Comparison of ENCODE assay signal across 9 cellular contexts in the genomic region with DNA sequence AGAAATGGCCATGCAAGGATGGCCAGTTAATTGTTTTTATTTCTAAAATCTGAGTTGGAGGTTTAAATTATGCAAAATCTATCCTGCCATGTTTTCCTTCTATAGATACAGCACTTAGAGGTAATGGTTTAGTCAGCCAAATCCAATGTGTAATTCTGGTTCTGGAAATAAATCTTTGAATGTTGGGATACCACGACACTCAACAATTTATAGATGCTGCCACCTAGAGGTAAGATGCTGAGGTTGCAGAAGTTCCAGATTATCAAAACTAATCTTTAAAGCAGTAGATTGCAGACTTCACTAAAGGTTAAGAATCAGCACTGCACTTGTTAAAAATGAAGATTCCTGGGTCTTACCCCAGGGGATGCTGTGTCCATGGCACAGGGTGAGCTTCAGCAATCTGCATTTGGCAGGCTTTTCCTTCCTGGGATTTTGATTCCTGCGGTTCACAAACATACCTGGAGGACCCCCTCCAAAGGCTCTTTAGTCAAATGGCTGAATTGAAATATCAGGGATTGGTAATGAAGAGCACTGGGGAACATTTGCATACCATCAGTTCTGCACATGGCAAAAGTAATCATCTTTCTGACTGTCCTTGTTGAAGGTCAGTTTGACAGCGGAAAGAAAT. TPM values are rescaled to one million over a fixed set of nuclear protein-coding genes. Genes with fewer than 3 reads are reported as not detected.
A peak's percentile ranks its signal among the peaks of the same experiment; 100 is the strongest.
DNase-seq lines count a peak whose midpoint lies in the region; ATAC-seq and TF ChIP-seq lines count a peak whose summit lies in the region.
"Had no signal": no experiment of that assay in that cellular context is flagged by ENCODE, and none has a peak within 500 bp of the region (broad histone marks: within the 10 kb centered on the region; RNA-seq: fewer than 3 reads in every experiment).

No MANE protein-coding gene starts in this region.

- H3K79me2 ChIP-seq in SU-DHL-6 (ENCODE audit: insufficient read depth, low read length), result no peaks in the 10 kb centered on the region

- no peak overlapping the region for H3K4me2 ChIP-seq in SU-DHL-6 (ENCODE audit: low read depth, low read length, poor library complexity, severe bottlenecking)

- H3K27me3 ChIP-seq in SU-DHL-6 (ENCODE audit: low read length), result no peaks in the 10 kb centered on the region

- H3K27me3 Mint-ChIP-seq in activated CD8-positive, alpha-beta memory T cell treated with anti-CD3 and anti-CD28 coated beads, Interleukin-2, amount 10 ng/mL, durations not matched to agents 7 days and 5 days, result no peaks in the 10 kb centered on the region

- H3K9me2 ChIP-seq in SU-DHL-6 (replicated peaks; ENCODE audit: insufficient read depth, low read length), result no peaks in the 10 kb centered on the region

- H3K9me3 Mint-ChIP-seq in activated CD8-positive, alpha-beta memory T cell treated with anti-CD3 and anti-CD28 coated beads, Interleukin-2, amount 10 ng/mL, durations not matched to agents 7 days and 5 days (ENCODE audit: low read depth), result no peaks in the 10 kb centered on the region

- H3K4me3 Mint-ChIP-seq in activated CD8-positive, alpha-beta memory T cell treated with anti-CD3 and anti-CD28 coated beads, Interleukin-2, amount 10 ng/mL, durations not matched to agents 7 days and 5 days, result no peak overlapping the region
- H3K4me3 Mint-ChIP-seq: naive B cell had no signal

- H3K9me3 ChIP-seq in SU-DHL-6 (ENCODE audit: insufficient read depth, low read length), result no peaks in the 10 kb centered on the region

- no peaks in the 10 kb centered on the region for H3K4me1 Mint-ChIP-seq in activated CD8-positive, alpha-beta memory T cell treated with anti-CD3 and anti-CD28 coated beads, Interleukin-2, amount 10 ng/mL, durations not matched to agents 7 days and 5 days
- H3K4me1 Mint-ChIP-seq: naive B cell had no signal

- H3K9ac ChIP-seq in SU-DHL-6 (ENCODE audit: low read length), result no peak overlapping the region

- CTCF ChIA-PET in activated CD8-positive, alpha-beta memory T cell treated with anti-CD3 and anti-CD28 coated beads, Interleukin-2, amount 10 ng/mL, durations not matched to agents 7 days and 5 days (lab: Charles Lee), result interaction anchor here (1.2 to 1.8 kb wide), 4 partner anchors 67 to 506 kb away, joined by 3 to 5 read pairs (median 4); no protein-coding TSS in a partner anchor

- H3F3A ChIP-seq in SU-DHL-6 (ENCODE audit: insufficient read depth), result no peaks in the 10 kb centered on the region

- no peaks in the 10 kb centered on the region for H3K36me3 ChIP-seq in SU-DHL-6 (ENCODE audit: low read length)

- peak; percentile 85 for TF ChIP-seq CTCF in SU-DHL-6 (IDR thresholded peaks at IDR 0.05; ENCODE audit: insufficient read depth, low read length, poor library complexity, severe bottlenecking)

- H2AFZ ChIP-seq in SU-DHL-6 (ENCODE audit: low read depth, low read length, severe bottlenecking), result no peak overlapping the region

- no peak overlapping the region for H3K27ac Mint-ChIP-seq in activated CD8-positive, alpha-beta memory T cell treated with anti-CD3 and anti-CD28 coated beads, Interleukin-2, amount 10 ng/mL, durations not matched to agents 7 days and 5 days
- H3K27ac Mint-ChIP-seq: naive B cell had no signal

- H3K27ac ChIP-seq in SU-DHL-6 (ENCODE audit: low read depth, low read length), result no peak overlapping the region

- H3K4me3 ChIP-seq in SU-DHL-6 (ENCODE audit: insufficient read depth, low read length, poor library complexity, severe bottlenecking), result no peak overlapping the region

- peak; percentile 18 for DNase-seq in DMS153 treated with DMSO at 0.1 percent for 48 hours (lab: John Stamatoyannopoulos, UW; ENCODE audit: unreplicated experiment)
- no peak for DNase-seq in DMS153 (lab: John Stamatoyannopoulos, UW)
- peak; percentile 77 for DNase-seq in inferior parietal cortex (ENCODE audit: extremely low spot score)
- no peak for DNase-seq in activated CD8-positive, alpha-beta memory T cell treated with anti-CD3 and anti-CD28 coated beads, Interleukin-2, amount 10 ng/mL, durations not matched to agents 7 days and 5 days
- DNase-seq: naive B cell had no signal

- H3K36me3 Mint-ChIP-seq in activated CD8-positive, alpha-beta memory T cell treated with anti-CD3 and anti-CD28 coated beads, Interleukin-2, amount 10 ng/mL, durations not matched to agents 7 days and 5 days, result no peaks in the 10 kb centered on the region

- ATAC-seq in HG03159 (IDR thresholded peaks at IDR 0.05; ENCODE audit: unreplicated experiment) (peak; percentile 73), HG02588 (IDR thresholded peaks at IDR 0.05; ENCODE audit: unreplicated experiment) (no peak), GM19324 (IDR thresholded peaks at IDR 0.05; ENCODE audit: low FRiP score, unreplicated experiment) (no peak)
- no peak for ATAC-seq in activated CD8-positive, alpha-beta memory T cell treated with anti-CD3 and anti-CD28 coated beads, Interleukin-2, amount 10 ng/mL, durations not matched to agents 7 days and 5 days

- H4K20me1 ChIP-seq in SU-DHL-6 (ENCODE audit: low read depth, low read length), result no peaks in the 10 kb centered on the region

RNA-seq across cellular contexts. Expression of a gene that starts 53.4 kb away (rescaled TPM):
- not detected for total RNA-seq in activated CD8-positive, alpha-beta memory T cell treated with anti-CD3 and anti-CD28 coated beads, Interleukin-2, amount 10 ng/mL, durations not matched to agents 7 days and 5 days

Comparison
In these comparisons a context has a peak if more than half of its experiments do, and no peak if none do; other contexts are left out.
1. DNase-seq: peak in DMS153 treated with DMSO at 0.1 percent for 48 hours (single experiment) and inferior parietal cortex (single experiment); none in DMS153 (single experiment) and activated CD8-positive, alpha-beta memory T cell treated with anti-CD3 and anti-CD28 coated beads, Interleukin-2, amount 10 ng/mL, durations not matched to agents 7 days and 5 days (single experiment).